Comparison of ENCODE assay signal across 8 cellular contexts in genomic region chrX:71098302-71098701, GRCh38. TPM values are rescaled to one million over a fixed set of nuclear protein-coding genes. Genes with fewer than 3 reads are reported as not detected.
DNase-seq lines count a peak whose midpoint lies in the region; ATAC-seq and TF ChIP-seq lines count a peak whose summit lies in the region.

No MANE protein-coding gene starts in this region.

- H4K20me1 ChIP-seq in hepatocyte (ENCODE audit: insufficient read depth, poor library complexity, severe bottlenecking): no peaks in the 10 kb centered on the region

- TF ChIP-seq CTCF in hepatocyte (IDR thresholded peaks at IDR 0.05; ENCODE audit: poor library complexity): peak; percentile 41

- DNase-seq in DMS53 (lab: John Stamatoyannopoulos, UW): peak; percentile 69
- peak; percentile 6 to 33 for DNase-seq in SW 1271 (lab: John Stamatoyannopoulos, UW)
- DNase-seq in activated naive CD8-positive, alpha-beta T cell treated with anti-CD3 and anti-CD28 coated beads, Interleukin-2, amount 50 U/mL, for 16 hours (ENCODE audit: low read depth, low spot score): peak; percentile 49
- DNase-seq in hepatocyte (ENCODE audit: low spot score): peak; percentile 63
- peak; percentile 50 to 52 for DNase-seq in stimulated activated CD4-positive, alpha-beta T cell treated with anti-CD3 and anti-CD28 coated beads, Interleukin-1b, Interleukin-23, amount 100 ng/mL, for 1 hour (ENCODE audit: low read depth in 2 of 2)
- DNase-seq in NCI-H2107 (lab: John Stamatoyannopoulos, UW): no peak

- 46% methylated on average over 2 of the region's 2 CpGs for WGBS in hepatocyte (ENCODE audit: low lambda C conversion rate, missing lambda C conversion rate)

- H3K36me3 ChIP-seq in hepatocyte (replicated peaks; ENCODE audit: insufficient read depth, low read depth): no peaks in the 10 kb centered on the region

- peak overlapping the region; percentile 91 for H3K4me2 ChIP-seq in hepatocyte

- ATAC-seq in HG02852 (IDR thresholded peaks at IDR 0.05; ENCODE audit: unreplicated experiment) (peak; percentile 39), GM21737 (IDR thresholded peaks at IDR 0.05; ENCODE audit: unreplicated experiment) (no peak)

- peaks cover 21% of the 10 kb centered on the region for H3K4me1 ChIP-seq in hepatocyte (ENCODE audit: insufficient read depth)

- H3K27ac ChIP-seq in hepatocyte: no peak overlapping the region

- H2AFZ ChIP-seq in hepatocyte: no peak overlapping the region

- no peaks in the 10 kb centered on the region for H3K9me3 ChIP-seq in hepatocyte (ENCODE audit: low read depth)

- no peaks in the 10 kb centered on the region for H3K27me3 ChIP-seq in hepatocyte

- no peaks in the 10 kb centered on the region for H3K79me2 ChIP-seq in hepatocyte

- no peak overlapping the region for H3K4me3 ChIP-seq in hepatocyte

- no peaks in the 10 kb centered on the region for H3K9me2 ChIP-seq in hepatocyte (replicated peaks; ENCODE audit: insufficient read depth)

RNA-seq across cellular contexts. Expression of gene FOXO4, which starts 2.7 kb away (rescaled TPM):
- total RNA-seq in hepatocyte: 9.7 and 10.8 TPM in 2 replicates
- 3.5 and 6.3 TPM in 2 replicates for polyA plus RNA-seq in hepatocyte

RNA-seq across cellular contexts. Expression of gene CXorf65, which starts 8.2 kb away (rescaled TPM):
- not detected in 2 replicates for total RNA-seq in hepatocyte
- polyA plus RNA-seq in hepatocyte: not detected in 2 replicates

RNA-seq across cellular contexts. Expression of gene IL2RG, which starts 13.1 kb away (rescaled TPM):
- 7.1 and 14.1 TPM in 2 replicates for total RNA-seq in hepatocyte
- 11.2 and 13.5 TPM in 2 replicates for polyA plus RNA-seq in hepatocyte

RNA-seq across cellular contexts. Expression of gene MED12, which starts 20.1 kb away (rescaled TPM):
- total RNA-seq in hepatocyte: 24.9 and 32.7 TPM in 2 replicates
- 12.9 and 15.7 TPM in 2 replicates for polyA plus RNA-seq in hepatocyte

RNA-seq across cellular contexts. Expression of gene SNX12, which starts 30.2 kb away (rescaled TPM):
- 61.0 and 68.8 TPM in 2 replicates for total RNA-seq in hepatocyte
- 7.5 and 8.3 TPM in 2 replicates for polyA plus RNA-seq in hepatocyte
